Comparison of ENCODE assay signal across 15 cellular contexts in genomic region chr21:28923439-28923975, GRCh38.
DNase-seq lines count a peak whose midpoint lies in the region; ATAC-seq, FAIRE-seq and TF ChIP-seq lines count a peak whose summit lies in the region.
"Had no signal": no experiment of that assay in that cellular context is flagged by ENCODE, and none has a peak within 500 bp of the region (broad histone marks: within the 10 kb centered on the region; RNA-seq: fewer than 3 reads in every experiment).

No MANE protein-coding gene starts in this region.

- TF ChIP-seq EP300 in SK-N-SH (IDR thresholded peaks at IDR 0.05; ENCODE audit: borderline replicate concordance in 1 of 2, low read depth in 1 of 2, low read length in 1 of 2), result peak in 1 of 2 experiments; percentile 72; a peak in 2 of 4 replicates

- POLR2A ChIA-PET in SK-N-SH (lab: Yijun Ruan, JAX), result no interaction called here

- H3K79me1 ChIP-seq in H9 (ENCODE audit: insufficient read depth, low read depth, low read length, poor library complexity, severe bottlenecking), result no peaks in the 10 kb centered on the region

- H3T11ph ChIP-seq in H9 (ENCODE audit: low read length), result no peak overlapping the region

- no peaks in the 10 kb centered on the region for H3K27me3 Mint-ChIP-seq in H9 (ENCODE audit: low read depth)
- H3K27me3 Mint-ChIP-seq in natural killer cell treated with Interleukin-12 subunit alpha and Interleukin-12 subunit beta and Interleukin-15 and Interleukin-18, amount 100 ng/mL, for 72 hours, result no peaks in the 10 kb centered on the region
- H3K27me3 Mint-ChIP-seq in activated naive CD4-positive, alpha-beta T cell treated with anti-CD3 and anti-CD28 coated beads for 36 hours (ENCODE audit: low read depth), result no peaks in the 10 kb centered on the region

- H2AFZ ChIP-seq in H9 (ENCODE audit: low read length) (no peak overlapping the region), SK-N-SH (ENCODE audit: low read depth) (no peak overlapping the region), keratinocyte (ENCODE audit: control insufficient read depth, low read length) (no peak overlapping the region)

- no peak overlapping the region for H2BK5ac ChIP-seq in H9 (ENCODE audit: insufficient read length, low read length)

- H3K23ac ChIP-seq in H9 (ENCODE audit: insufficient read length, low read depth, low read length), result no peak overlapping the region

- H3K79me2 ChIP-seq in H9 (ENCODE audit: insufficient read depth, low read length) (no peaks in the 10 kb centered on the region), SK-N-SH (ENCODE audit: insufficient read depth) (no peaks in the 10 kb centered on the region), keratinocyte (ENCODE audit: control insufficient read depth, insufficient read depth, low read length) (no peaks in the 10 kb centered on the region)

- H3K36me3 Mint-ChIP-seq in H9 (ENCODE audit: insufficient read depth in 1 of 3, low read depth in 3 of 3), result peaks cover 0 to 11% (median 3%) of the 10 kb centered on the region in 3 experiments; a peak in 4 of 7 replicates
- peaks cover 22% of the 10 kb centered on the region for H3K36me3 Mint-ChIP-seq in natural killer cell treated with Interleukin-12 subunit alpha and Interleukin-12 subunit beta and Interleukin-15 and Interleukin-18, amount 100 ng/mL, for 72 hours
- H3K36me3 Mint-ChIP-seq in activated naive CD4-positive, alpha-beta T cell treated with anti-CD3 and anti-CD28 coated beads for 36 hours (ENCODE audit: low read depth), result peaks cover 15% of the 10 kb centered on the region

- no peak for DNase-seq in H9
- no peak for DNase-seq in SK-N-SH
- no peak for DNase-seq in keratinocyte (ENCODE audit: low read depth, low spot score)
- DNase-seq in natural killer cell treated with Interleukin-12 subunit alpha and Interleukin-12 subunit beta and Interleukin-15 and Interleukin-18, amount 100 ng/mL, for 72 hours (ENCODE audit: low spot score), result no peak
- no peak for DNase-seq in omental fat pad (ENCODE audit: low spot score)
- no peak for DNase-seq in activated naive CD4-positive, alpha-beta T cell treated with anti-CD3 and anti-CD28 coated beads for 36 hours
- DNase-seq: Caco-2, NCI-H1048, NCI-H1694, NCI-H2107, NCI-H748 treated with DMSO at 0.1 percent for 48 hours, SHP77 had no signal

- H3K27me3 ChIP-seq in H9 (ENCODE audit: insufficient read depth, low read length) (no peaks in the 10 kb centered on the region), SK-N-SH (ENCODE audit: insufficient read depth) (no peaks in the 10 kb centered on the region), keratinocyte (ENCODE audit: control insufficient read depth, extremely low read depth, insufficient read depth, low read length) (no peaks in the 10 kb centered on the region)

- H2BK12ac ChIP-seq in H9 (ENCODE audit: insufficient read length, low read depth, low read length), result no peak overlapping the region

- H4K91ac ChIP-seq in H9 (ENCODE audit: insufficient read length, low read depth, low read length), result no peak overlapping the region

- H3K9me3 ChIP-seq in H9 (ENCODE audit: control insufficient read depth, low read depth, low read length) (no peaks in the 10 kb centered on the region), SK-N-SH (no peaks in the 10 kb centered on the region), keratinocyte (ENCODE audit: control insufficient read depth, low read depth, low read length) (no peaks in the 10 kb centered on the region)
- H3K9me3 ChIP-seq: Caco-2 had no signal

- no peak overlapping the region for H3K4me2 ChIP-seq in H9 (ENCODE audit: insufficient read depth, insufficient read length, low read length)
- no peak overlapping the region for H3K4me2 ChIP-seq in SK-N-SH
- H3K4me2 ChIP-seq in keratinocyte (ENCODE audit: control insufficient read depth, extremely low read depth, insufficient read depth, low read depth, low read length), result no peak overlapping the region

- no peaks in the 10 kb centered on the region for H3K23me2 ChIP-seq in H9 (ENCODE audit: insufficient read length, low read depth, low read length, poor library complexity, severe bottlenecking)

- TF ChIP-seq RAD21 in SK-N-SH (IDR thresholded peaks at IDR 0.05; ENCODE audit: low read length), result no peak

- H3K4me3 ChIP-seq in SK-N-SH (ENCODE audit: low read depth in 2 of 2, low read length in 1 of 2) (no peak overlapping the region), keratinocyte (ENCODE audit: control insufficient read depth in 2 of 3, extremely low read depth in 1 of 3, insufficient read depth in 2 of 3, low read depth in 1 of 3, low read length in 3 of 3) (no peak overlapping the region)

- no peak overlapping the region for H2BK15ac ChIP-seq in H9 (ENCODE audit: low read depth, low read length)

- no peak overlapping the region for H3K56ac ChIP-seq in H9 (ENCODE audit: insufficient read length, low read depth, low read length)

- H3K9me2 ChIP-seq in SK-N-SH, result no peaks in the 10 kb centered on the region

- H3K36me3 ChIP-seq in SK-N-SH (replicated peaks in 1 of 2; ENCODE audit: control insufficient read depth in 1 of 2, insufficient read depth in 2 of 2, low read length in 1 of 2) (peaks cover 0 to 32% of the 10 kb centered on the region in 2 experiments), keratinocyte (ENCODE audit: control insufficient read depth in 2 of 2, extremely low read depth in 1 of 2, insufficient read depth in 2 of 2, low read length in 2 of 2) (no peaks in the 10 kb centered on the region)

- H3K9me1 ChIP-seq in keratinocyte (ENCODE audit: control insufficient read depth, extremely low read depth, insufficient read depth, low read length), result no peaks in the 10 kb centered on the region

- H3K9ac ChIP-seq in H9 (ENCODE audit: extremely low read depth, insufficient read length, low read length) (no peak overlapping the region), SK-N-SH (no peak overlapping the region), keratinocyte (ENCODE audit: control insufficient read depth, extremely low read depth, insufficient read depth, low read length) (no peak overlapping the region)

- H4K20me1 ChIP-seq in H9 (ENCODE audit: control insufficient read depth, insufficient read depth, insufficient read length) (no peaks in the 10 kb centered on the region), SK-N-SH (ENCODE audit: insufficient read depth) (no peaks in the 10 kb centered on the region), keratinocyte (ENCODE audit: control insufficient read depth, extremely low read depth, insufficient read depth, low read length) (no peaks in the 10 kb centered on the region)

- H3K14ac ChIP-seq in H9 (ENCODE audit: insufficient read depth, low read length), result no peak overlapping the region

- ATAC-seq in natural killer cell treated with Interleukin-12 subunit alpha and Interleukin-12 subunit beta and Interleukin-15 and Interleukin-18, amount 100 ng/mL, for 72 hours, result no peak
- ATAC-seq in omental fat pad (ENCODE audit: low FRiP score), result no peak
- no peak for ATAC-seq in HG03342 (IDR thresholded peaks at IDR 0.05; ENCODE audit: unreplicated experiment)

- H3K4ac ChIP-seq in H9 (ENCODE audit: low read depth, low read length), result no peak overlapping the region

- H4K8ac ChIP-seq in H9 (replicated peaks; ENCODE audit: insufficient read length, low read depth, low read length), result no peak overlapping the region

- peak overlapping the region in 2 of 3 experiments; percentile 85 to 88; a peak in 3 of 7 replicates for H3K27ac Mint-ChIP-seq in H9
- no peak overlapping the region for H3K27ac Mint-ChIP-seq in natural killer cell treated with Interleukin-12 subunit alpha and Interleukin-12 subunit beta and Interleukin-15 and Interleukin-18, amount 100 ng/mL, for 72 hours
- no peak overlapping the region for H3K27ac Mint-ChIP-seq in activated naive CD4-positive, alpha-beta T cell treated with anti-CD3 and anti-CD28 coated beads for 36 hours

- TF ChIP-seq CTCF in H9 (conservative IDR thresholded peaks at IDR 0.05) (no peak), SK-N-SH (IDR thresholded peaks at IDR 0.05) (no peak), keratinocyte (optimal IDR thresholded peaks at IDR 0.05 in 1 of 3, IDR thresholded peaks at IDR 0.05 in 1 of 3, conservative IDR thresholded peaks at IDR 0.05 in 1 of 3; ENCODE audit: extremely low read depth in 1 of 3, insufficient read depth in 2 of 3, low read length in 3 of 3) (no peak), omental fat pad (IDR thresholded peaks at IDR 0.05) (no peak)

- no peak overlapping the region for H3K18ac ChIP-seq in H9 (ENCODE audit: insufficient read length, low read depth, low read length)

- no peak overlapping the region for H3K4me3 Mint-ChIP-seq in H9
- no peak overlapping the region for H3K4me3 Mint-ChIP-seq in natural killer cell treated with Interleukin-12 subunit alpha and Interleukin-12 subunit beta and Interleukin-15 and Interleukin-18, amount 100 ng/mL, for 72 hours
- H3K4me3 Mint-ChIP-seq in activated naive CD4-positive, alpha-beta T cell treated with anti-CD3 and anti-CD28 coated beads for 36 hours, result no peak overlapping the region

- no peak overlapping the region for H4K5ac ChIP-seq in H9 (ENCODE audit: insufficient read length, low read depth, low read length)

- H3F3A ChIP-seq in SK-N-SH (replicated peaks; ENCODE audit: insufficient read depth), result peaks cover under 1% of the 10 kb centered on the region

- FAIRE-seq in G401.6 (lab: Jason Lieb, UNC) (peak; percentile 93), keratinocyte (lab: Jason Lieb, UNC) (peak; percentile 68)
- FAIRE-seq: RCC 7860 had no signal

- dilution Hi-C loops in keratinocyte (cut with MboI; ENCODE audit: extremely low pct_ligation_motif_present, low sequenced_read_pairs), result no loop called here

- intact Hi-C loops in activated naive CD4-positive, alpha-beta T cell treated with anti-CD3 and anti-CD28 coated beads for 36 hours (cut with micrococcal nuclease), result no loop called here

- H3K27ac ChIP-seq in H9 (ENCODE audit: insufficient read length, low read depth, low read length) (peak overlapping the region; percentile 77), SK-N-SH (ENCODE audit: low read depth in 2 of 2, low read length in 1 of 2) (no peak overlapping the region; a peak in 1 of 4 replicates), keratinocyte (ENCODE audit: control insufficient read depth, insufficient read depth, low read length) (no peak overlapping the region)

- no peak overlapping the region for H2BK120ac ChIP-seq in H9 (ENCODE audit: low read depth, low read length, poor library complexity, severe bottlenecking)

- H2BK20ac ChIP-seq in H9 (ENCODE audit: low read depth, low read length, poor library complexity, severe bottlenecking), result no peak overlapping the region

- H3K4me1 ChIP-seq in H9 (ENCODE audit: insufficient read depth, low read length) (peaks cover 4% of the 10 kb centered on the region; the same call in 1 of the 2 replicates), SK-N-SH (ENCODE audit: control insufficient read depth in 1 of 2, insufficient read depth in 2 of 2, low read depth in 1 of 2, low read length in 1 of 2) (peaks cover 0 to 14% of the 10 kb centered on the region in 2 experiments; a peak in 2 of 4 replicates), keratinocyte (ENCODE audit: control insufficient read depth, extremely low read depth, insufficient read depth, low read length) (no peaks in the 10 kb centered on the region)
- H3K4me1 ChIP-seq: Caco-2 had no signal

- no peaks in the 10 kb centered on the region for H3K9me3 Mint-ChIP-seq in H9
- H3K9me3 Mint-ChIP-seq in natural killer cell treated with Interleukin-12 subunit alpha and Interleukin-12 subunit beta and Interleukin-15 and Interleukin-18, amount 100 ng/mL, for 72 hours, result no peaks in the 10 kb centered on the region
- H3K9me3 Mint-ChIP-seq in activated naive CD4-positive, alpha-beta T cell treated with anti-CD3 and anti-CD28 coated beads for 36 hours, result no peaks in the 10 kb centered on the region

- peaks cover 16 to 34% of the 10 kb centered on the region in 2 experiments for H3K4me1 Mint-ChIP-seq in H9
- no peaks in the 10 kb centered on the region for H3K4me1 Mint-ChIP-seq in natural killer cell treated with Interleukin-12 subunit alpha and Interleukin-12 subunit beta and Interleukin-15 and Interleukin-18, amount 100 ng/mL, for 72 hours (ENCODE audit: low read depth in 2 of 2)
- H3K4me1 Mint-ChIP-seq in activated naive CD4-positive, alpha-beta T cell treated with anti-CD3 and anti-CD28 coated beads for 36 hours (ENCODE audit: low read depth), result no peaks in the 10 kb centered on the region

- H2AK5ac ChIP-seq in H9 (ENCODE audit: insufficient read length, low read length), result no peak overlapping the region

- CTCF ChIA-PET in SK-N-SH (lab: Yijun Ruan, JAX), result interaction anchor here (0.7 to 1.6 kb wide), 4 partner anchors 16 to 178 kb away, joined by 3 to 6 read pairs (median 4); a partner anchor contains a TSS
- CTCF ChIA-PET in activated naive CD4-positive, alpha-beta T cell treated with anti-CD3 and anti-CD28 coated beads for 36 hours (lab: Charles Lee), result interaction anchor here (0.6 to 1.2 kb wide), 2 partner anchors 178 kb away, joined by 3 read pairs; no protein-coding TSS in a partner anchor

Comparison
In these comparisons a context has a peak if more than half of its experiments do, and no peak if none do; other contexts are left out.
1. H3K27ac Mint-ChIP-seq: peak in H9 (2 of 3); none in natural killer cell treated with Interleukin-12 subunit alpha and Interleukin-12 subunit beta and Interleukin-15 and Interleukin-18, amount 100 ng/mL, for 72 hours (0 of 2) and activated naive CD4-positive, alpha-beta T cell treated with anti-CD3 and anti-CD28 coated beads for 36 hours (single experiment).